ENCODE assay signal across 1 cellular context in the genomic region with DNA sequence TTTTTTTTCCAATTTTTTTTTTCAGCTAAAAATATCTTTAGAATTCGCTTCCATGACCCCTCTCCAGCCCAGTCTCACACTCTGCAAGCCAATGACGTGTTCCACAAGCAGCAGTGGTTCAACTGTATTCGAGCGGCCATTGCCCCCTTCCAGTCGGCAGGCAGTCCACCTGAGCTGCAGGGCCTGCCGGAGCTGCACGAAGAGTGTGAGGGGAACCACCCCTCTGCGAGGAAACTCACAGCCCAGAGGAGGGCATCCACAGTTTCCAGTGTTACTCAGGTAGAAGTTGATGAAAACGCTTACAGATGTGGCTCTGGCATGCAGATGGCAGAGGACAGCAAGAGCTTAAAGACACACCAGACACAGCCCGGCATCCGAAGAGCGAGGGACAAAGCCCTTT.
TF ChIP-seq lines count a peak whose summit lies in the region.

No MANE protein-coding gene starts in this region.

TF ChIP-seq in WTC11, 78 proteins besides CTCF, POLR2A, EP300 and RAD21:
- TF ChIP-seq NFATC4 (CRISPR knock-in tag; IDR thresholded peaks at IDR 0.05) (no peak), ESRRA (CRISPR knock-in tag; IDR thresholded peaks at IDR 0.05; ENCODE audit: borderline replicate concordance) (no peak), MYBL2 (CRISPR knock-in tag; IDR thresholded peaks at IDR 0.05) (no peak), FOXK1 (CRISPR knock-in tag; IDR thresholded peaks at IDR 0.05) (no peak), ZBTB21 (CRISPR knock-in tag; IDR thresholded peaks at IDR 0.05; ENCODE audit: borderline replicate concordance) (no peak)
- TF ChIP-seq, protein P1, sequence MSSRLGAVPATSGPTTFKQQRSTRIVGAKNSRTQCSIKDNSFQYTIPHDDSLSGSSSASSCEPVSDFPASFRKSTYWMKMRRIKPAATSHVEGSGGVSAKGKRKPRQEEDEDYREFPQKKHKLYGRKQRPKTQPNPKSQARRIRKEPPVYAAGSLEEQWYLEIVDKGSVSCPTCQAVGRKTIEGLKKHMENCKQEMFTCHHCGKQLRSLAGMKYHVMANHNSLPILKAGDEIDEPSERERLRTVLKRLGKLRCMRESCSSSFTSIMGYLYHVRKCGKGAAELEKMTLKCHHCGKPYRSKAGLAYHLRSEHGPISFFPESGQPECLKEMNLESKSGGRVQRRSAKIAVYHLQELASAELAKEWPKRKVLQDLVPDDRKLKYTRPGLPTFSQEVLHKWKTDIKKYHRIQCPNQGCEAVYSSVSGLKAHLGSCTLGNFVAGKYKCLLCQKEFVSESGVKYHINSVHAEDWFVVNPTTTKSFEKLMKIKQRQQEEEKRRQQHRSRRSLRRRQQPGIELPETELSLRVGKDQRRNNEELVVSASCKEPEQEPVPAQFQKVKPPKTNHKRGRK (CRISPR knock-in tag; IDR thresholded peaks at IDR 0.05; ENCODE audit: borderline replicate concordance) = no peak
